In genomic region chr20:59191756-59192532, GRCh38 we compare ENCODE assay signal across 27 cellular contexts. TPM values are rescaled to one million over a fixed set of nuclear protein-coding genes. Genes with fewer than 3 reads are reported as not detected.
"Had no signal": no experiment of that assay in that cellular context is flagged by ENCODE, and none has a peak within 500 bp of the region (broad histone marks: within the 10 kb centered on the region; RNA-seq: fewer than 3 reads in every experiment).

No MANE protein-coding gene starts in this region.

- H3K9me3 ChIP-seq: ascending aorta, body of pancreas had no signal

- FAIRE-seq: bronchial epithelial cell, K562, RCC 7860, TTC549 had no signal

- H3K9me3 Mint-ChIP-seq: activated B cell treated with CpG ODN at 0.5 μM for 24 hours; activated CD4-positive, alpha-beta memory T cell treated with anti-CD3 and anti-CD28 coated beads for 36 hours; activated CD4-positive, alpha-beta T cell treated with anti-CD3 and anti-CD28 coated beads, Interleukin-2, amount 10 ng/mL, durations not matched to agents 7 days and 5 days; activated naive CD4-positive, alpha-beta T cell treated with anti-CD3 and anti-CD28 coated beads, Interleukin-2, amount 10 ng/mL, durations not matched to agents 7 days and 5 days; activated naive CD8-positive, alpha-beta T cell treated with anti-CD3 and anti-CD28 coated beads, Interleukin-2, amount 10 ng/mL, durations not matched to agents 7 days and 5 days; activated T-cell treated with anti-CD3 and anti-CD28 coated beads, Interleukin-2, amount 50 U/mL, for 72 hours; activated T-helper 2 cell treated with anti-CD3 and anti-CD28 coated beads, Interferon-gamma antibody, Interleukin-2, Interleukin-4, amounts not matched to agents 10 μg/mL and 5 μg/mL and 100 μg/mL, durations not matched to agents 14 hours and 24 hours and 36 hours had no signal

- H3K27me3 ChIP-seq: ascending aorta, body of pancreas had no signal

- ATAC-seq: activated T-cell treated with anti-CD3 and anti-CD28 coated beads, Interleukin-2, amount 50 U/mL, for 72 hours; body of pancreas; K562; PC-3 had no signal

- DNase-seq: activated B cell treated with CpG ODN at 0.5 μM for 24 hours; activated CD4-positive, alpha-beta memory T cell treated with anti-CD3 and anti-CD28 coated beads for 36 hours; activated CD4-positive, alpha-beta T cell treated with anti-CD3 and anti-CD28 coated beads, Interleukin-2, amount 10 ng/mL, durations not matched to agents 7 days and 5 days; activated CD8-positive, alpha-beta memory T cell treated with anti-CD3 and anti-CD28 coated beads for 24 hours; activated gamma-delta T cell treated with Interleukin-2 at 50 U/mL for 16 hours; activated naive CD4-positive, alpha-beta T cell treated with anti-CD3 and anti-CD28 coated beads, Interleukin-2, amount 10 ng/mL, durations not matched to agents 7 days and 5 days; activated naive CD8-positive, alpha-beta T cell treated with anti-CD3 and anti-CD28 coated beads, Interleukin-2, amount 10 ng/mL, durations not matched to agents 7 days and 5 days; activated T-cell treated with anti-CD3 and anti-CD28 coated beads, Interleukin-2, amount 50 U/mL, for 72 hours; body of pancreas; Karpas-422; MM.1S; NCI-H1105 treated with DMSO at 0.1 percent for 48 hours; NCI-H1436 treated with DMSO at 0.1 percent for 48 hours; NCI-H187; NCI-H2081; NCI-H510A treated with DMSO at 0.1 percent for 48 hours; NCI-H69; PC-3; SIG-M5; T-helper 2 cell; T1000 had no signal

- H3K27ac ChIP-seq: ascending aorta, body of pancreas had no signal

- H3K4me1 ChIP-seq: ascending aorta, body of pancreas had no signal

- H3K36me3 ChIP-seq: ascending aorta had no signal

- H3K27me3 Mint-ChIP-seq: activated B cell treated with CpG ODN at 0.5 μM for 24 hours; activated CD4-positive, alpha-beta memory T cell treated with anti-CD3 and anti-CD28 coated beads for 36 hours; activated CD4-positive, alpha-beta T cell treated with anti-CD3 and anti-CD28 coated beads, Interleukin-2, amount 10 ng/mL, durations not matched to agents 7 days and 5 days; activated naive CD4-positive, alpha-beta T cell treated with anti-CD3 and anti-CD28 coated beads, Interleukin-2, amount 10 ng/mL, durations not matched to agents 7 days and 5 days; activated naive CD8-positive, alpha-beta T cell treated with anti-CD3 and anti-CD28 coated beads, Interleukin-2, amount 10 ng/mL, durations not matched to agents 7 days and 5 days had no signal

- H3K4me3 ChIP-seq: ascending aorta, body of pancreas, K562 had no signal

- H3K4me3 Mint-ChIP-seq: activated B cell treated with CpG ODN at 0.5 μM for 24 hours; activated CD4-positive, alpha-beta memory T cell treated with anti-CD3 and anti-CD28 coated beads for 36 hours; activated CD4-positive, alpha-beta T cell treated with anti-CD3 and anti-CD28 coated beads, Interleukin-2, amount 10 ng/mL, durations not matched to agents 7 days and 5 days; activated naive CD4-positive, alpha-beta T cell treated with anti-CD3 and anti-CD28 coated beads, Interleukin-2, amount 10 ng/mL, durations not matched to agents 7 days and 5 days; activated naive CD8-positive, alpha-beta T cell treated with anti-CD3 and anti-CD28 coated beads, Interleukin-2, amount 10 ng/mL, durations not matched to agents 7 days and 5 days; activated T-cell treated with anti-CD3 and anti-CD28 coated beads, Interleukin-2, amount 50 U/mL, for 72 hours had no signal

- H3K27ac Mint-ChIP-seq: activated B cell treated with CpG ODN at 0.5 μM for 24 hours; activated CD4-positive, alpha-beta memory T cell treated with anti-CD3 and anti-CD28 coated beads for 36 hours; activated CD4-positive, alpha-beta T cell treated with anti-CD3 and anti-CD28 coated beads, Interleukin-2, amount 10 ng/mL, durations not matched to agents 7 days and 5 days; activated naive CD4-positive, alpha-beta T cell treated with anti-CD3 and anti-CD28 coated beads, Interleukin-2, amount 10 ng/mL, durations not matched to agents 7 days and 5 days; activated naive CD8-positive, alpha-beta T cell treated with anti-CD3 and anti-CD28 coated beads, Interleukin-2, amount 10 ng/mL, durations not matched to agents 7 days and 5 days; activated T-cell treated with anti-CD3 and anti-CD28 coated beads, Interleukin-2, amount 50 U/mL, for 72 hours; activated T-helper 2 cell treated with anti-CD3 and anti-CD28 coated beads, Interferon-gamma antibody, Interleukin-2, Interleukin-4, amounts not matched to agents 10 μg/mL and 5 μg/mL and 100 μg/mL, durations not matched to agents 14 hours and 24 hours and 36 hours had no signal

- H3K4me1 Mint-ChIP-seq: activated CD4-positive, alpha-beta T cell treated with anti-CD3 and anti-CD28 coated beads, Interleukin-2, amount 10 ng/mL, durations not matched to agents 7 days and 5 days; activated naive CD4-positive, alpha-beta T cell treated with anti-CD3 and anti-CD28 coated beads, Interleukin-2, amount 10 ng/mL, durations not matched to agents 7 days and 5 days had no signal

RNA-seq across cellular contexts. Expression of gene ZNF831, which starts 28.3 kb away (rescaled TPM):
- total RNA-seq: bronchial epithelial cell, K562, PC-3 had no signal
- polyA plus RNA-seq: K562 had no signal
